Comparison of ENCODE assay signal across 15 cellular contexts in the genomic region with DNA sequence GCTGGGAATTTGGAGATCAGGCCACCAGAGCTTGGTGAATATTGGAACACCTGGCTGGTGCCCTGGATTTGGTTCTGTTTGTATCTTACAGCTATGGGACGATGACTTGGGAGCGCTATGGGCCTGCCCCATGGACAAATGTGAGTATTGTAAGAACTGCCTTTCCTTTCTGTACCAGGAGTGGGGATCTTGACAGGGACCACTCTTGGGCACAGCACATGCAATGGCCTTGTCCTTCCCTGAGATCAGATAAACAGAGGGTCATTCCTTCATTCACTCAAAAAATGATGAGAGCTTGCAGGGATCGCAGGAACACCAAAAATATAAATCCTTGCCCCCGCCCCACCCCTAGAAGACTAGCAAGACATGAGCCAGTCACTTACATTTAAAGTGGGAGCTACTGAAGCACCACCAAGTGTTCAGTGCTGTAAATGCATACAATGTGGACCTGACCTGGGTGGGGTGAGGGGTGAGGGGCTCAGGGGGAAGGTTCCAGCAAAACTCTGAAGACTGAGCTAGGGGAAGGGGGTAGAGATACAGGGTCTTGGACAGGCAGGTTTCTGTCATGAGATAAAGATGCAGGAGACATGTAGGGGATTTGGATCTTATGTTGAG. TPM values are rescaled to one million over a fixed set of nuclear protein-coding genes. Genes with fewer than 3 reads are reported as not detected.
DNase-seq lines count a peak whose midpoint lies in the region; ATAC-seq and TF ChIP-seq lines count a peak whose summit lies in the region.
"Had no signal": no experiment of that assay in that cellular context is flagged by ENCODE, and none has a peak within 500 bp of the region (broad histone marks: within the 10 kb centered on the region; RNA-seq: fewer than 3 reads in every experiment).

No MANE protein-coding gene starts in this region.

- peak overlapping the region; percentile 16 for H3K4me3 Mint-ChIP-seq in central memory CD8-positive, alpha-beta T cell

- H3K27me3 ChIP-seq in A673 (replicated peaks; ENCODE audit: insufficient read depth, low read depth, low read length, poor library complexity): no peaks in the 10 kb centered on the region
- H3K27me3 ChIP-seq in GM06990 (replicated peaks; ENCODE audit: control insufficient read depth, insufficient read depth, low read length): no peaks in the 10 kb centered on the region; the same call in none of the 2 replicates
- H3K27me3 ChIP-seq: testis had no signal

- intact Hi-C loops in A673 (cut with micrococcal nuclease; ENCODE audit: unreplicated experiment) (no loop called here), OCI-LY7 (cut with micrococcal nuclease; ENCODE audit: unreplicated experiment) (loop anchor here (2.0 to 10.0 kb wide), 7 partner anchors 40 to 534 kb away; partner anchors contain the start of genes ARPC4, JAGN1, RPUSD3 and SEC13)

- H3K9me3 Mint-ChIP-seq in central memory CD8-positive, alpha-beta T cell: no peaks in the 10 kb centered on the region

- H3K27me3 Mint-ChIP-seq in central memory CD8-positive, alpha-beta T cell: no peaks in the 10 kb centered on the region

- no peaks in the 10 kb centered on the region; the same call in 1 of the 2 replicates for H3K79me2 ChIP-seq in OCI-LY7 (ENCODE audit: insufficient read depth, low read depth, low read length)

- H3K4me1 Mint-ChIP-seq in central memory CD8-positive, alpha-beta T cell: peaks cover 38% of the 10 kb centered on the region

- BruUV-seq in A673 (replicated peaks; lab: Mats Ljungman, UMichigan): no TSS peak
- BruUV-seq in OCI-LY7 (replicated peaks; lab: Mats Ljungman, UMichigan): no TSS peak

- peak overlapping the region; percentile 22 for H3K27ac Mint-ChIP-seq in central memory CD8-positive, alpha-beta T cell (ENCODE audit: low read depth)

- DNase-seq in A673 (ENCODE audit: low spot score): peak; percentile 22
- no peak for DNase-seq in GM06990 (ENCODE audit: extremely low read depth, insufficient read length)
- DNase-seq in OCI-LY7 (ENCODE audit: low spot score): peak; percentile 39
- DNase-seq in central memory CD8-positive, alpha-beta T cell (ENCODE audit: low spot score in 2 of 2): no peak
- no peak for DNase-seq in NCI-H1436 treated with DMSO at 0.1 percent for 48 hours (lab: John Stamatoyannopoulos, UW)
- DNase-seq: Calu3; HCEC 1CT; kidney glomerular epithelial cell; NCI-H1694 treated with DMSO at 0.1 percent for 48 hours; nucleus accumbens; stimulated activated CD4-positive, alpha-beta T cell treated with anti-CD3 and anti-CD28 coated beads, Interleukin-4, amount 100 ng/mL, for 4 hours; testis had no signal

- no peak overlapping the region for H3K27ac ChIP-seq in A673 (ENCODE audit: low read depth, low read length, poor library complexity, severe bottlenecking)
- H3K27ac ChIP-seq in OCI-LY7 (ENCODE audit: low read depth, low read length, poor library complexity, severe bottlenecking): no peak overlapping the region
- H3K27ac ChIP-seq: testis had no signal

- no peak for ATAC-seq in central memory CD8-positive, alpha-beta T cell (replicated peaks; ENCODE audit: extremely low read depth, poor library complexity, severe bottlenecking)
- ATAC-seq in HG03520 (IDR thresholded peaks at IDR 0.05; ENCODE audit: unreplicated experiment): no peak
- no peak for ATAC-seq in GM21381 (IDR thresholded peaks at IDR 0.05; ENCODE audit: unreplicated experiment)
- ATAC-seq in GM21528 (IDR thresholded peaks at IDR 0.05; ENCODE audit: low FRiP score, unreplicated experiment): no peak

- H3K4me1 ChIP-seq in A673 (ENCODE audit: insufficient read depth, low read length, poor library complexity, severe bottlenecking): peaks cover 15% of the 10 kb centered on the region
- peaks cover 22% of the 10 kb centered on the region for H3K4me1 ChIP-seq in OCI-LY7 (ENCODE audit: insufficient read depth, low read length, poor library complexity, severe bottlenecking)

- H2AFZ ChIP-seq in OCI-LY7 (ENCODE audit: low read length): no peak overlapping the region

- H3K4me2 ChIP-seq in OCI-LY7 (ENCODE audit: low read length): no peak overlapping the region

- H3K4me3 ChIP-seq in A673 (ENCODE audit: low read depth, low read length, poor library complexity, severe bottlenecking): no peak overlapping the region
- H3K4me3 ChIP-seq in GM06990 (replicated peaks; ENCODE audit: low read depth, low read length): no peak overlapping the region
- H3K4me3 ChIP-seq in OCI-LY7 (ENCODE audit: low read depth, low read length, poor library complexity, severe bottlenecking): no peak overlapping the region
- H3K4me3 ChIP-seq: testis had no signal

- H4K20me1 ChIP-seq in OCI-LY7 (ENCODE audit: insufficient read depth, low read length): no peaks in the 10 kb centered on the region

- H3K9me2 ChIP-seq in OCI-LY7 (ENCODE audit: insufficient read depth, low read length): no peaks in the 10 kb centered on the region

- CTCF ChIA-PET in A673 (lab: Charles Lee): no interaction called here
- CTCF ChIA-PET in OCI-LY7 (lab: Charles Lee; ENCODE audit: unreplicated experiment): interaction anchor here (0.6 to 1.0 kb wide), 3 partner anchors 22 to 1632 kb away, joined by 3 read pairs; no protein-coding TSS in a partner anchor

- TF ChIP-seq CTCF in A673 (conservative IDR thresholded peaks at IDR 0.05; ENCODE audit: low read depth, low read length) (peak; percentile 25; the same call in 1 of the 2 replicates), GM06990 (IDR thresholded peaks at IDR 0.05; ENCODE audit: insufficient read depth, low read length, poor library complexity, severe bottlenecking) (peak; percentile 14), OCI-LY7 (conservative IDR thresholded peaks at IDR 0.05; ENCODE audit: low read length) (peak; percentile 65)

- POLR2A ChIA-PET in A673 (lab: Charles Lee; ENCODE audit: low non-redundant PET): no interaction called here
- POLR2A ChIA-PET in OCI-LY7 (lab: Charles Lee): interaction anchor here (0.6 to 1.6 kb wide), 6 partner anchors 11 to 365 kb away, joined by 3 to 10 read pairs (median 4); partner anchors contain the start of gene EMC3

- H3K36me3 ChIP-seq in A673 (ENCODE audit: insufficient read depth, low read length, poor library complexity, severe bottlenecking) (no peaks in the 10 kb centered on the region), GM06990 (ENCODE audit: control insufficient read depth, insufficient read depth, low read length) (peaks cover 2% of the 10 kb centered on the region; the same call in 1 of the 2 replicates), OCI-LY7 (ENCODE audit: insufficient read depth, low read length) (peaks cover 5% of the 10 kb centered on the region; the same call in 1 of the 2 replicates)

- peaks cover 17% of the 10 kb centered on the region for H3K36me3 Mint-ChIP-seq in central memory CD8-positive, alpha-beta T cell (ENCODE audit: insufficient read depth)

- no peaks in the 10 kb centered on the region for H3K9me3 ChIP-seq in A673 (ENCODE audit: low read depth, low read length, poor library complexity, severe bottlenecking)
- no peaks in the 10 kb centered on the region for H3K9me3 ChIP-seq in OCI-LY7 (ENCODE audit: low read length)
- H3K9me3 ChIP-seq: testis had no signal

RNA-seq across cellular contexts. Expression of gene CRELD1, which starts 2.7 kb away (rescaled TPM):
- 13.2 and 20.3 TPM in 2 replicates for total RNA-seq in A673 (2021)
- 23.4 and 28.6 TPM in 2 replicates for total RNA-seq in OCI-LY7 (2014; rRNA removed; shearing (Covaris generic))
- total RNA-seq in OCI-LY7 (2022): 20.9 and 21.6 TPM in 2 replicates

RNA-seq across cellular contexts. Expression of gene IL17RC, which starts 14.0 kb away (rescaled TPM):
- 9.3 and 15.2 TPM in 2 replicates for total RNA-seq in A673 (2021)
- total RNA-seq in OCI-LY7 (2014; rRNA removed; shearing (Covaris generic)): 0.73 TPM in 1 of 2 replicates, not detected in the other
- total RNA-seq in OCI-LY7 (2022): 0.23 TPM in 1 of 2 replicates, not detected in the other

RNA-seq across cellular contexts. Expression of gene PRRT3, which starts 21.3 kb away (rescaled TPM):
- total RNA-seq in A673 (2021): 1.1 and 1.8 TPM in 2 replicates
- total RNA-seq in OCI-LY7 (2014; rRNA removed; shearing (Covaris generic)): 1.4 and 2.1 TPM in 2 replicates
- total RNA-seq in OCI-LY7 (2022): 4.1 and 4.3 TPM in 2 replicates

RNA-seq across cellular contexts. Expression of gene IL17RE, which starts 28.3 kb away (rescaled TPM):
- total RNA-seq in A673 (2021) (2.3 and 2.6 TPM in 2 replicates), OCI-LY7 (2022) (0.53 and 1.1 TPM in 2 replicates)
- total RNA-seq in OCI-LY7 (2014; rRNA removed; shearing (Covaris generic)): 0.06 TPM in 1 of 2 replicates, not detected in the other

RNA-seq across cellular contexts. Expression of gene JAGN1, which starts 40.5 kb away (rescaled TPM):
- total RNA-seq in A673 (2021) (38.1 and 38.8 TPM in 2 replicates), OCI-LY7 (2022) (29.5 and 32.1 TPM in 2 replicates)
- total RNA-seq in OCI-LY7 (2014; rRNA removed; shearing (Covaris generic)): 20.4 and 21.0 TPM in 2 replicates

Comparison
In these comparisons a context has a peak if more than half of its experiments do, and no peak if none do; other contexts are left out.
1. DNase-seq: peak in A673 (single experiment) and OCI-LY7 (single experiment); none in GM06990 (single experiment), central memory CD8-positive, alpha-beta T cell (0 of 2) and NCI-H1436 treated with DMSO at 0.1 percent for 48 hours (single experiment).
2. CTCF ChIP-seq: peak in every context shown above with its lines; median percentile 65 in OCI-LY7; 25 in A673; 14 in GM06990.